8 cellular contexts compared by ENCODE assay signal in the genomic region with DNA sequence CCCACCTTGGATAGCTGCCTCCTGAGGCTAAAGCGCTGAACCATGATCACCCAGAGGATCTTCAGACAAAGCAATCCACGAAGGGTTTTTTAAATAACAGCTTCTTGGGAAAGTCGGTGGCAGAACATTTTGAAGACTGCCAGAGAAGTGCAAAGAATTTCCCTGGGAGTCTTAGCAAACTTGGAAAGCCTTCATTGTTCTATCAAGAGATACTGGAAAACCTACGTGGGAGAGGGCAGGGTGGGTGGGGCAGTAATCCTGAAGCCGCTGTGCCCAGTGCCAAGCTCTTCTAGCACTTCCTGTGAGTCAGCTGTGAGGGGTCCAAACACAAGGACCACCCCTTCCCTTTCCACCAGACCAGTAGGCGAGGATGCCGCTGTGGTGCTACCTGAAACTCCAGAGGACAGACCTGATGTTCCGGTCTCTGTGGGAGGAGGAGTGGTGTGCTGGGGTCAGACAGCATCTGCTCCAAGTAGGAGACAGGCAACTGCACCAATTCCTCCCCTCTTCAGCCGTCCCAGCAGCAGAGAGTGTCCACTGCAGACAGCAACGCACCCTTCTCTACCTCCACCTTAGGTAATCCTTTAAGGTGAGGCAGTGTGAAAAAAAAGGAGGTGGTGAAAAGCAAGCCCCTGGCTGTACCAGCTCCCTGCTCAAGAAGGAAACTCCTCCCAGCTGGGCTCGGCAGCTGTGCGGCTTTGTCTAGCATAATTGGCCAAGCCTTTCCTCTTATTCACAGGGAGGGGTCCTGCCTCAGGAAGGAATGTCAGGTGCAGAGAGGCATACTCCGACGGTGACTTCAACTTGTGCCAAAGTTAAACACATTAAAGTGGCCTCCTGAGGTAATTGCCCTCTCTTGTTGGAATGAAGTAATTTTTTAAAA.
DNase-seq lines count a peak whose midpoint lies in the region; ATAC-seq and TF ChIP-seq lines count a peak whose summit lies in the region.

No MANE protein-coding gene starts in this region.

- H3K4me1 ChIP-seq in foreskin keratinocyte (peaks cover 30% of the 10 kb centered on the region), ascending aorta (peaks cover 0 to 15% of the 10 kb centered on the region in 2 donors)

- H3K27ac ChIP-seq in foreskin keratinocyte (peak overlapping the region; percentile 85), ascending aorta (no peak overlapping the region)

- H3K9me3 ChIP-seq in ascending aorta = no peaks in the 10 kb centered on the region

- H3K36me3 ChIP-seq in ascending aorta = no peaks in the 10 kb centered on the region

- H3K4me3 ChIP-seq in ascending aorta = no peak overlapping the region

- ATAC-seq in foreskin keratinocyte (peak; percentile 92), omental fat pad (ENCODE audit: low FRiP score) (peak; percentile 74)

- intact Hi-C loops in ascending aorta (cut with DNase I) = loop anchor here (5.0 kb wide), 1 partner anchor 37 kb away; no protein-coding TSS in a partner anchor

- DNase-seq in GM10266 (ENCODE audit: extremely low spot score) = peak; percentile 5
- DNase-seq in LoVo (ENCODE audit: low spot score) = peak; percentile 95
- peak; percentile 17 to 71 for DNase-seq in SW 1271 (lab: John Stamatoyannopoulos, UW)
- peak; percentile 99 for DNase-seq in foreskin keratinocyte
- no peak for DNase-seq in omental fat pad (ENCODE audit: low spot score)
- no peak for DNase-seq in 8988T
- no peak for DNase-seq in ascending aorta (ENCODE audit: low spot score in 2 of 2)
- DNase-seq in NOMO-1 treated with DMSO at 0.1 percent for 48 hours (lab: John Stamatoyannopoulos, UW; ENCODE audit: unreplicated experiment) = no peak

- H3K27me3 ChIP-seq in foreskin keratinocyte = no peaks in the 10 kb centered on the region
- no peaks in the 10 kb centered on the region for H3K27me3 ChIP-seq in ascending aorta

- TF ChIP-seq CTCF in GM10266 (IDR thresholded peaks at IDR 0.05; ENCODE audit: control insufficient read depth, insufficient read depth, low read depth, missing control alignments) (no peak), foreskin keratinocyte (conservative IDR thresholded peaks at IDR 0.05) (no peak), omental fat pad (IDR thresholded peaks at IDR 0.05) (no peak), ascending aorta (IDR thresholded peaks at IDR 0.05) (no peak)

Comparison
In these comparisons a context has a peak if more than half of its experiments do, and no peak if none do; other contexts are left out.
1. DNase-seq: peak in GM10266 (single experiment), LoVo (single experiment), SW 1271 (2 of 2) and foreskin keratinocyte (2 of 2); none in omental fat pad (single experiment), 8988T (single experiment), ascending aorta (0 of 2) and NOMO-1 treated with DMSO at 0.1 percent for 48 hours (single experiment).